ENCODE assay signal across 1 cellular context in genomic region chr7:150357771-150358427, GRCh38.
TF ChIP-seq lines count a peak whose summit lies in the region.

No MANE protein-coding gene starts in this region.

TF ChIP-seq in HepG2, 621 proteins besides CTCF, POLR2A, EP300 and RAD21:
- TF ChIP-seq ZIK1 (CRISPR knock-in tag; IDR thresholded peaks at IDR 0.05; ENCODE audit: borderline replicate concordance, low read depth), result no peak
- TF ChIP-seq ZMYM2 (CRISPR knock-in tag; IDR thresholded peaks at IDR 0.05), result no peak
- 0 out of 2 replicates have a peak, but pooled peaks have one; percentile 27 for TF ChIP-seq STAG1 (CRISPR knock-in tag; IDR thresholded peaks at IDR 0.05)
- 0 out of 2 replicates have a peak, but pooled peaks have one; percentile 4 for TF ChIP-seq SALL1 (CRISPR knock-in tag; IDR thresholded peaks at IDR 0.05)
- TF ChIP-seq RELA (CRISPR knock-in tag; IDR thresholded peaks at IDR 0.05), result no peak
- TF ChIP-seq TCF12 (IDR thresholded peaks at IDR 0.05), result no peak
- TF ChIP-seq TCF12 (CRISPR knock-in tag; IDR thresholded peaks at IDR 0.05), result no peak
- peak; percentile 27; the same call in 1 of the 2 replicates for TF ChIP-seq ZNF574 (CRISPR knock-in tag; IDR thresholded peaks at IDR 0.05)
- TF ChIP-seq FOSL2 (CRISPR knock-in tag; IDR thresholded peaks at IDR 0.05), result peak; percentile 71
- 0 out of 2 replicates have a peak, but pooled peaks have one; percentile 39 for TF ChIP-seq ZBTB33 (CRISPR knock-in tag; IDR thresholded peaks at IDR 0.05)
- TF ChIP-seq FOXK2 (IDR thresholded peaks at IDR 0.05), result no peak
- TF ChIP-seq CBFB (CRISPR knock-in tag; IDR thresholded peaks at IDR 0.05), result no peak
- no peak for TF ChIP-seq HES4 (CRISPR knock-in tag; IDR thresholded peaks at IDR 0.05; ENCODE audit: borderline replicate concordance)
- TF ChIP-seq MTF2 (CRISPR knock-in tag; IDR thresholded peaks at IDR 0.05; ENCODE audit: borderline replicate concordance), result no peak
- TF ChIP-seq ZNF205 (CRISPR knock-in tag; IDR thresholded peaks at IDR 0.05), result no peak
- no peak for TF ChIP-seq GRHL1 (CRISPR knock-in tag; conservative IDR thresholded peaks at IDR 0.05)
- TF ChIP-seq CCDC6 (CRISPR knock-in tag; IDR thresholded peaks at IDR 0.05), result no peak
- no peak for TF ChIP-seq MXI1 (IDR thresholded peaks at IDR 0.05; ENCODE audit: borderline replicate concordance, low read depth, low read length)
- no peak for TF ChIP-seq MXD3 (CRISPR knock-in tag; IDR thresholded peaks at IDR 0.05)
- peak; percentile 76 for TF ChIP-seq ZNF263 (CRISPR knock-in tag; IDR thresholded peaks at IDR 0.05)
TF ChIP-seq in HepG2: peak in this region for 6.
